In the genomic region with DNA sequence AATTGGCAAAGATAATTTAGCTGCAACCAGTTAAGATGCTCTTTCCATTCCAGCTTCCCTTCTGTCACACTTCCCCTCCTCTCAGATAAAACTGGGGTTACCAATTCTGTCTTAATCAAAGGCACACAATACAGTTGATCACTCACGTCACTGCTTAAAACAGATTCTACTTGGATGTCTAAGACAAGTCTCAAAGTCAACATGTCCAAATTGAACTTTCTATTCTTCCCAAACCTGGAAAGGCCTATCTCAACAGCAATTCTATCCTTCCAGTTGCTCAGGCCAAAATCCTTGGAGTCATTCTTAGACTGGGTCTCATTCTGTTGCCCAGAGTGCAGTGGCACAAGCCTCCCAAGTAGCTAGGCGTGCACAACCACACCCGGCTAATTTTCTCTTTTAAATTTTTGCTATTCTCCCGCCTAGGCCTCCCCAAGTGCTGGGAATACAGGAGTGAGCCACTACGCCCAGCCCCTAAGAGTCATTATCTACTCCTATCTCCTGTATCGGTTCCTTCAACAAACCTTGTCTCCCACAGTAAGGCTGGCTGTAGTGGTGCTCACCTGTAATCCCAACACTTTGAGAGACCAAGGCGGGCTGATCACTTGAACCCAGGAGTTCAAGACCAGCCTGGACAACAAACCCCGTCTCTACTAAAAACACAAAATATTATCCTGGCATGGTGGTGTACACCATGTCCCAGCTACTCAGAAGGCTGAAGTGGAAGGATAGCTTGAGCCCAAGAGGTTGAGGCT, we compare ENCODE assay signal across 10 cellular contexts. TPM values are rescaled to one million over a fixed set of nuclear protein-coding genes. Genes with fewer than 3 reads are reported as not detected.
A peak's percentile ranks its signal among the peaks of the same experiment; 100 is the strongest.
DNase-seq lines count a peak whose midpoint lies in the region; ATAC-seq and TF ChIP-seq lines count a peak whose summit lies in the region.
"Had no signal": no experiment of that assay in that cellular context is flagged by ENCODE, and none has a peak within 500 bp of the region (broad histone marks: within the 10 kb centered on the region; RNA-seq: fewer than 3 reads in every experiment).

No MANE protein-coding gene starts in this region.

- POLR2A ChIA-PET in Caco-2 (lab: Charles Lee) = interaction anchor here (0.6 kb wide), 1 partner anchor 371 kb away, joined by 6 read pairs; no protein-coding TSS in a partner anchor

- H3K36me3 Mint-ChIP-seq in Caco-2 (ENCODE audit: insufficient read depth, unreplicated experiment) (peaks cover 91% of the 10 kb centered on the region), endodermal cell (ENCODE audit: low read depth) (peaks cover 62% of the 10 kb centered on the region)

- DNase-seq in Caco-2 (no peak), endodermal cell (peak; percentile 55), upper lobe of right lung (no peak), BE2C (no peak)
- DNase-seq: EL; posterior cingulate gyrus; stimulated activated CD4-positive, alpha-beta T cell treated with anti-CD3 and anti-CD28 coated beads, Interleukin-4, amount 100 ng/mL, for 1 hour; thyroid gland had no signal

- ATAC-seq in upper lobe of right lung = no peak
- ATAC-seq: left lobe of liver had no signal

- no TSS peak for BruUV-seq in Caco-2 (replicated peaks; lab: Mats Ljungman, UMichigan)

- H3K27me3 Mint-ChIP-seq in Caco-2 (ENCODE audit: insufficient read depth, unreplicated experiment) (no peaks in the 10 kb centered on the region), endodermal cell (ENCODE audit: insufficient read depth) (no peaks in the 10 kb centered on the region)

- H3K9me3 Mint-ChIP-seq in Caco-2 (ENCODE audit: unreplicated experiment) (no peaks in the 10 kb centered on the region), endodermal cell (no peaks in the 10 kb centered on the region)

- H3K4me1 ChIP-seq in Caco-2 = peaks cover 10% of the 10 kb centered on the region
- H3K4me1 ChIP-seq in HUES48 (ENCODE audit: control insufficient read depth, insufficient read depth, low read length) = peaks cover 19% of the 10 kb centered on the region
- H3K4me1 ChIP-seq in endodermal cell (ENCODE audit: control insufficient read depth, insufficient read depth, low read length) = no peaks in the 10 kb centered on the region
- peaks cover 28% of the 10 kb centered on the region for H3K4me1 ChIP-seq in upper lobe of right lung
- peaks cover 13% of the 10 kb centered on the region for H3K4me1 ChIP-seq in BE2C

- H3K9ac ChIP-seq in HUES48 (ENCODE audit: low read depth, low read length) (0 out of 2 replicates have a peak overlapping the region, but pooled peaks have one; percentile 30), endodermal cell (ENCODE audit: extremely low read depth, low read length, poor library complexity, severe bottlenecking) (no peak overlapping the region)

- H3K4me3 ChIP-seq in Caco-2 (ENCODE audit: low read depth, low read length) = no peak overlapping the region
- no peak overlapping the region for H3K4me3 ChIP-seq in HUES48 (ENCODE audit: low read depth, low read length)
- no peak overlapping the region for H3K4me3 ChIP-seq in endodermal cell (ENCODE audit: low read length)
- H3K4me3 ChIP-seq in upper lobe of right lung = no peak overlapping the region
- no peak overlapping the region for H3K4me3 ChIP-seq in BE2C (ENCODE audit: low read depth, low read length)
- H3K4me3 ChIP-seq: thyroid gland had no signal

- 90 to 96% methylated on average over 5 to 8 of the region's 8 CpGs for WGBS in endodermal cell (ENCODE audit: insufficient coverage in 1 of 2, insufficient read length in 1 of 2), 2 experiments

- intact Hi-C loops in Caco-2 (cut with micrococcal nuclease; ENCODE audit: unreplicated experiment) = no loop called here
- intact Hi-C loops in upper lobe of right lung (cut with DNase I) = no loop called here

- H3K27ac ChIP-seq in HUES48 (ENCODE audit: low read depth, low read length) (peak overlapping the region; percentile 52), endodermal cell (ENCODE audit: low read depth, low read length) (no peak overlapping the region), upper lobe of right lung (no peak overlapping the region)
- H3K27ac ChIP-seq: thyroid gland had no signal

- peak overlapping the region; percentile 60 for H3K27ac Mint-ChIP-seq in Caco-2 (ENCODE audit: unreplicated experiment)
- H3K27ac Mint-ChIP-seq in endodermal cell = peak overlapping the region; percentile 87

- H3K4me3 Mint-ChIP-seq in Caco-2 (ENCODE audit: unreplicated experiment) (no peak overlapping the region), endodermal cell (no peak overlapping the region)

- peaks cover 21% of the 10 kb centered on the region for H3K4me1 Mint-ChIP-seq in Caco-2 (ENCODE audit: low read depth, unreplicated experiment)
- peaks cover 22% of the 10 kb centered on the region for H3K4me1 Mint-ChIP-seq in endodermal cell

- no peak for TF ChIP-seq CTCF in Caco-2 (IDR thresholded peaks at IDR 0.05; ENCODE audit: insufficient read depth in 1 of 2, low read depth in 1 of 2, low read length in 1 of 2, severe bottlenecking in 1 of 2, unreplicated experiment in 1 of 2)
- TF ChIP-seq CTCF in endodermal cell (conservative IDR thresholded peaks at IDR 0.05) = no peak
- TF ChIP-seq CTCF in upper lobe of right lung (IDR thresholded peaks at IDR 0.05) = no peak
- TF ChIP-seq CTCF in BE2C (IDR thresholded peaks at IDR 0.05; ENCODE audit: low read depth, low read length) = no peak

- CTCF ChIA-PET in Caco-2 (lab: Charles Lee) = interaction anchor here (0.7 kb wide), 1 partner anchor 378 kb away, joined by 9 read pairs; no protein-coding TSS in a partner anchor

- H3K9me3 ChIP-seq in Caco-2 (no peaks in the 10 kb centered on the region), HUES48 (ENCODE audit: control insufficient read depth, insufficient read depth, low read length) (no peaks in the 10 kb centered on the region), endodermal cell (ENCODE audit: control insufficient read depth, low read length) (no peaks in the 10 kb centered on the region), upper lobe of right lung (no peaks in the 10 kb centered on the region), BE2C (no peaks in the 10 kb centered on the region)
- H3K9me3 ChIP-seq: thyroid gland had no signal

- peaks cover 3% of the 10 kb centered on the region for H3K36me3 ChIP-seq in Caco-2 (ENCODE audit: control insufficient read depth, insufficient read depth, low read length)
- peaks cover 51% of the 10 kb centered on the region for H3K36me3 ChIP-seq in HUES48 (ENCODE audit: control insufficient read depth, insufficient read depth, low read length)
- H3K36me3 ChIP-seq in endodermal cell (ENCODE audit: control insufficient read depth, insufficient read depth, low read length) = peaks cover 53% of the 10 kb centered on the region
- peaks cover 45% of the 10 kb centered on the region for H3K36me3 ChIP-seq in upper lobe of right lung
- H3K36me3 ChIP-seq in BE2C = peaks cover 76% of the 10 kb centered on the region

- H3K27me3 ChIP-seq in Caco-2 (replicated peaks; ENCODE audit: control insufficient read depth, insufficient read depth, low read length) = no peaks in the 10 kb centered on the region
- H3K27me3 ChIP-seq in HUES48 (ENCODE audit: control insufficient read depth, insufficient read depth, low read length) = no peaks in the 10 kb centered on the region
- H3K27me3 ChIP-seq in endodermal cell (ENCODE audit: control insufficient read depth, insufficient read depth, low read length, poor library complexity, severe bottlenecking) = no peaks in the 10 kb centered on the region
- no peaks in the 10 kb centered on the region for H3K27me3 ChIP-seq in upper lobe of right lung
- no peaks in the 10 kb centered on the region for H3K27me3 ChIP-seq in BE2C
- H3K27me3 ChIP-seq: thyroid gland had no signal

RNA-seq across cellular contexts. Expression of gene RPS29, which starts 4.8 kb away (rescaled TPM):
- 1,677 and 1,733 TPM in 2 replicates for total RNA-seq in Caco-2 (2022)
- 1,000 to 10,000 TPM; 1,577 to 1,586 TPM for total RNA-seq in endodermal cell
- polyA plus RNA-seq in endodermal cell (2013, experiment 1 of 2) = 3,717 TPM
- polyA plus RNA-seq in endodermal cell (2013, experiment 2 of 2) = 3,497 TPM
- 1,185 TPM for total RNA-seq in upper lobe of right lung
- 1,973 TPM for polyA plus RNA-seq in BE2C (2012; ENCODE audit: insufficient read depth, insufficient read length, low read depth)

RNA-seq across cellular contexts. Expression of gene LRR1, which starts 17.4 kb away (rescaled TPM):
- 32.0 and 34.8 TPM in 2 replicates for total RNA-seq in Caco-2 (2022)
- 10 to 100 TPM; 20.4 to 22.9 TPM for total RNA-seq in endodermal cell
- polyA plus RNA-seq in endodermal cell (2013, experiment 1 of 2) = 22.7 TPM
- polyA plus RNA-seq in endodermal cell (2013, experiment 2 of 2) = 23.7 TPM
- total RNA-seq in upper lobe of right lung = 6.0 TPM
- 7.3 TPM for polyA plus RNA-seq in BE2C (2012; ENCODE audit: insufficient read depth, insufficient read length, low read depth)

RNA-seq across cellular contexts. Expression of gene RPL36AL, which starts 39.0 kb away (rescaled TPM):
- total RNA-seq in Caco-2 (2022) (181 and 191 TPM in 2 replicates), endodermal cell (100 to 1,000 TPM; 167 to 176 TPM), upper lobe of right lung (157 TPM)
- polyA plus RNA-seq in endodermal cell (2013, experiment 1 of 2) = 168 TPM
- 166 TPM for polyA plus RNA-seq in endodermal cell (2013, experiment 2 of 2)
- polyA plus RNA-seq in BE2C (2012; ENCODE audit: insufficient read depth, insufficient read length, low read depth) = 451 TPM

RNA-seq across cellular contexts. Expression of gene MGAT2, which starts 39.2 kb away (rescaled TPM):
- total RNA-seq in Caco-2 (2022) = 42.1 and 47.5 TPM in 2 replicates
- total RNA-seq in endodermal cell = 10 to 100 TPM; 21.4 to 23.5 TPM
- 22.3 TPM for polyA plus RNA-seq in endodermal cell (2013, experiment 1 of 2)
- polyA plus RNA-seq in endodermal cell (2013, experiment 2 of 2) = 22.9 TPM
- 27.1 TPM for total RNA-seq in upper lobe of right lung
- 41.2 TPM for polyA plus RNA-seq in BE2C (2012; ENCODE audit: insufficient read depth, insufficient read length, low read depth)

RNA-seq across cellular contexts. Expression of gene DNAAF2, which starts 53.7 kb away (rescaled TPM):
- total RNA-seq in Caco-2 (2022) (11.4 and 11.5 TPM in 2 replicates), endodermal cell (10 to 100 TPM; 18.5 to 19.7 TPM), upper lobe of right lung (5.6 TPM)
- polyA plus RNA-seq in endodermal cell (2013, experiment 1 of 2) = 19.4 TPM
- 21.4 TPM for polyA plus RNA-seq in endodermal cell (2013, experiment 2 of 2)
- 19.5 TPM for polyA plus RNA-seq in BE2C (2012; ENCODE audit: insufficient read depth, insufficient read length, low read depth)
